ENCODE assay signal across 14 cellular contexts in the genomic region with DNA sequence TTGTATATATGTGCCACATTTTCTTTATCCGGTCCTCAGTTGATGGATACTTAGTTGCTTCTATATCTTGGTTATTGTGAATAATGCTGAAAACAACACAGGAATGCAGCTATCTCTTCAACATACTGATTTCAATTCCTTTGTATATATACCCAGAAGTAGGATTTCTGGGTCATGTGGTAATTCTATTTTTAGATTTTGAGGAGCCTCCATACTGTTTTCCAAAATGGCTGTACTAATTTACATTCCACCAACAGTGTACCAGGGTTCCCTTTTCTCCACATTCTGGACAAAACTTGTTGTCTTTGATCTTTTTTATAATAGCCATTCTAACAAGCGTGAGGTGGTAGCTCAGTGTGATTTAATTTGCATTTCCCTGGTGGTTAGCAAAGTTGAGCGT. TPM values are rescaled to one million over a fixed set of nuclear protein-coding genes. Genes with fewer than 3 reads are reported as not detected.
DNase-seq lines count a peak whose midpoint lies in the region; ATAC-seq and TF ChIP-seq lines count a peak whose summit lies in the region.
"Had no signal": no experiment of that assay in that cellular context is flagged by ENCODE, and none has a peak within 500 bp of the region (broad histone marks: within the 10 kb centered on the region; RNA-seq: fewer than 3 reads in every experiment).

No MANE protein-coding gene starts in this region.

- peaks cover 2 to 11% of the 10 kb centered on the region in 2 donors for H3K36me3 Mint-ChIP-seq in activated T-cell treated with anti-CD3 and anti-CD28 coated beads, Interleukin-2, amount 50 U/mL, for 72 hours (ENCODE audit: insufficient read depth in 2 of 2)
- H3K36me3 Mint-ChIP-seq in dendritic cell treated with granulocyte-macrophage colony-stimulating factor and Interleukin-4, amounts not matched to agents 40 ng/mL and 50 ng/mL, for 4 days (ENCODE audit: low read depth) = peaks cover 27% of the 10 kb centered on the region

- no peak overlapping the region; the same call in 1 of the 2 replicates for H3K27ac ChIP-seq in Karpas-422 (ENCODE audit: low read length)
- peak overlapping the region; percentile 99 for H3K27ac ChIP-seq in psoas muscle
- H3K27ac ChIP-seq: SJSA1 had no signal

- H3K4me3 Mint-ChIP-seq in activated T-cell treated with anti-CD3 and anti-CD28 coated beads, Interleukin-2, amount 50 U/mL, for 72 hours = peak overlapping the region; percentile 66 to 69
- no peak overlapping the region for H3K4me3 Mint-ChIP-seq in dendritic cell treated with granulocyte-macrophage colony-stimulating factor and Interleukin-4, amounts not matched to agents 40 ng/mL and 50 ng/mL, for 4 days

- WGBS in psoas muscle, 3 donors = 89 to 94% (median 93%) methylated on average over 3 of the region's 3 CpGs

- intact Hi-C loops in dendritic cell treated with granulocyte-macrophage colony-stimulating factor and Interleukin-4, amounts not matched to agents 40 ng/mL and 50 ng/mL, for 4 days (cut with micrococcal nuclease) = loop anchor here (5.0 to 10.0 kb wide), 3 partner anchors 49 to 381 kb away; a partner anchor contains a TSS
- intact Hi-C loops in psoas muscle (cut with DNase I) = no loop called here

- no peaks in the 10 kb centered on the region for H4K20me1 ChIP-seq in Karpas-422 (ENCODE audit: insufficient read depth, low read depth, low read length)

- peak overlapping the region; percentile 84; the same call in 1 of the 2 replicates for H3K4me3 ChIP-seq in Karpas-422 (ENCODE audit: low read length)
- no peak overlapping the region for H3K4me3 ChIP-seq in psoas muscle
- H3K4me3 ChIP-seq: prostate gland, SJSA1 had no signal

- no peaks in the 10 kb centered on the region for H3K27me3 ChIP-seq in Karpas-422 (ENCODE audit: low read length)
- H3K27me3 ChIP-seq in psoas muscle (ENCODE audit: insufficient read depth in 3 of 3, low read length in 2 of 3) = no peaks in the 10 kb centered on the region
- H3K27me3 ChIP-seq: MG63, SJSA1 had no signal

- H3K9me3 Mint-ChIP-seq in activated T-cell treated with anti-CD3 and anti-CD28 coated beads, Interleukin-2, amount 50 U/mL, for 72 hours = peaks cover 0 to 2% of the 10 kb centered on the region in 2 donors
- H3K9me3 Mint-ChIP-seq in dendritic cell treated with granulocyte-macrophage colony-stimulating factor and Interleukin-4, amounts not matched to agents 40 ng/mL and 50 ng/mL, for 4 days = no peaks in the 10 kb centered on the region

- no peak for ATAC-seq in activated T-cell treated with anti-CD3 and anti-CD28 coated beads, Interleukin-2, amount 50 U/mL, for 72 hours (replicated peaks in 1 of 2)
- ATAC-seq in psoas muscle (no peak), GM18520 (IDR thresholded peaks at IDR 0.05; ENCODE audit: unreplicated experiment) (no peak), HG02884 (IDR thresholded peaks at IDR 0.05; ENCODE audit: unreplicated experiment) (no peak)

- no peak overlapping the region for H2AFZ ChIP-seq in Karpas-422 (ENCODE audit: low read length)

- H3K4me1 ChIP-seq in Karpas-422 (ENCODE audit: low read length) (peaks cover 18% of the 10 kb centered on the region), psoas muscle (peaks cover 20% of the 10 kb centered on the region)
- H3K4me1 ChIP-seq: prostate gland had no signal

- H3K36me3 ChIP-seq in Karpas-422 (ENCODE audit: insufficient read depth, low read length) = no peaks in the 10 kb centered on the region
- H3K36me3 ChIP-seq in psoas muscle (ENCODE audit: insufficient read depth in 1 of 2, low read depth in 1 of 2) = peaks cover 0 to 15% of the 10 kb centered on the region in 2 donors
- H3K36me3 ChIP-seq: prostate gland, SJSA1 had no signal

- no peak overlapping the region for H3K9ac ChIP-seq in Karpas-422 (ENCODE audit: low read length)

- peaks cover 39% of the 10 kb centered on the region for H3K4me1 Mint-ChIP-seq in activated T-cell treated with anti-CD3 and anti-CD28 coated beads, Interleukin-2, amount 50 U/mL, for 72 hours (ENCODE audit: low read depth)
- H3K4me1 Mint-ChIP-seq in dendritic cell treated with granulocyte-macrophage colony-stimulating factor and Interleukin-4, amounts not matched to agents 40 ng/mL and 50 ng/mL, for 4 days (ENCODE audit: low read depth) = peaks cover 43% of the 10 kb centered on the region

- peaks cover 6% of the 10 kb centered on the region; the same call in 1 of the 2 replicates for H3K9me3 ChIP-seq in Karpas-422 (ENCODE audit: low read length)
- no peaks in the 10 kb centered on the region for H3K9me3 ChIP-seq in psoas muscle
- H3K9me3 ChIP-seq: prostate gland, SJSA1 had no signal

- H3K27ac Mint-ChIP-seq in activated T-cell treated with anti-CD3 and anti-CD28 coated beads, Interleukin-2, amount 50 U/mL, for 72 hours = peak overlapping the region; percentile 27
- H3K27ac Mint-ChIP-seq in dendritic cell treated with granulocyte-macrophage colony-stimulating factor and Interleukin-4, amounts not matched to agents 40 ng/mL and 50 ng/mL, for 4 days = peak overlapping the region; percentile 92

- no peak for DNase-seq in activated T-cell treated with anti-CD3 and anti-CD28 coated beads, Interleukin-2, amount 50 U/mL, for 72 hours
- DNase-seq in activated T-cell treated with anti-CD3 and anti-CD28 coated beads, Interleukin-2, amount 50 U/mL, for 48 hours = no peak
- DNase-seq in Karpas-422 (no peak), psoas muscle (no peak), midbrain (lab: John Stamatoyannopoulos, UW) (no peak)
- DNase-seq: activated CD4-positive, CD25-positive, alpha-beta regulatory T cell; activated gamma-delta T cell treated with Interleukin-2 at 50 U/mL for 16 hours; MG63; stimulated activated CD8-positive, alpha-beta memory T cell treated with anti-CD3 and anti-CD28 coated beads, Interleukin-4, amount 100 ng/mL, for 48 hours had no signal

- peak overlapping the region; percentile 93 for H3K4me2 ChIP-seq in Karpas-422 (ENCODE audit: low read depth, low read length, poor library complexity, severe bottlenecking)

- no peaks in the 10 kb centered on the region for H3K27me3 Mint-ChIP-seq in activated T-cell treated with anti-CD3 and anti-CD28 coated beads, Interleukin-2, amount 50 U/mL, for 72 hours (ENCODE audit: low read depth)
- H3K27me3 Mint-ChIP-seq in dendritic cell treated with granulocyte-macrophage colony-stimulating factor and Interleukin-4, amounts not matched to agents 40 ng/mL and 50 ng/mL, for 4 days = no peaks in the 10 kb centered on the region

- no peak for TF ChIP-seq CTCF in psoas muscle (IDR thresholded peaks at IDR 0.05)

- peaks cover 18% of the 10 kb centered on the region for H3K79me2 ChIP-seq in Karpas-422 (ENCODE audit: low read length)

- no peaks in the 10 kb centered on the region for H3K9me2 ChIP-seq in Karpas-422 (replicated peaks; ENCODE audit: insufficient read depth, low read length)

RNA-seq across cellular contexts. Expression of a gene that starts 1.6 kb away (rescaled TPM):
- 10 to 100 TPM; 12.2 to 14.3 TPM for total RNA-seq in activated T-cell treated with anti-CD3 and anti-CD28 coated beads, Interleukin-2, amount 50 U/mL, for 72 hours
- total RNA-seq in Karpas-422 (2014; rRNA removed; shearing (Covaris generic); ENCODE audit: low replicate concordance) = 15.2 and 16.1 TPM in 2 replicates
- 10 to 100 TPM; 19.3 to 29.2 (median 24.4) TPM for total RNA-seq in psoas muscle
- 10 to 100 TPM; 10.1 to 17.6 (median 14.0) TPM for polyA plus RNA-seq in psoas muscle

RNA-seq across cellular contexts. Expression of a gene that starts 39.1 kb away (rescaled TPM):
- total RNA-seq in activated T-cell treated with anti-CD3 and anti-CD28 coated beads, Interleukin-2, amount 50 U/mL, for 72 hours = 10 to 100 TPM; 51.5 to 54.3 TPM
- 96.0 and 110 TPM in 2 replicates for total RNA-seq in Karpas-422 (2014; rRNA removed; shearing (Covaris generic); ENCODE audit: low replicate concordance)
- 10 to 100 TPM; 31.2 to 45.1 (median 41.8) TPM for total RNA-seq in psoas muscle
- 100 to 1,000 TPM in 1 of 3 donors, 10 to 100 TPM in 2; 47.7 to 141 (median 67.1) TPM for polyA plus RNA-seq in psoas muscle
